In genomic region chr4:152780267-152780811, GRCh38 we compare ENCODE assay signal across 1 cellular context.
TF ChIP-seq lines count a peak whose summit lies in the region.

No MANE protein-coding gene starts in this region.

TF ChIP-seq in WTC11, 78 proteins besides CTCF, POLR2A, EP300 and RAD21 (continued from another document):
- TF ChIP-seq FOXP4 (CRISPR knock-in tag; IDR thresholded peaks at IDR 0.05), result no peak
- TF ChIP-seq CDX4 (CRISPR knock-in tag; IDR thresholded peaks at IDR 0.05; ENCODE audit: borderline replicate concordance), result no peak
- TF ChIP-seq PRDM15 (CRISPR knock-in tag; IDR thresholded peaks at IDR 0.05), result no peak
- TF ChIP-seq SP1 (CRISPR knock-in tag; conservative IDR thresholded peaks at IDR 0.05), result no peak
